Comparison of ENCODE assay signal across 9 cellular contexts in genomic region chr2:73690372-73691088, GRCh38. TPM values are rescaled to one million over a fixed set of nuclear protein-coding genes. Genes with fewer than 3 reads are reported as not detected.
A peak's percentile ranks its signal among the peaks of the same experiment; 100 is the strongest.
DNase-seq lines count a peak whose midpoint lies in the region; ATAC-seq and TF ChIP-seq lines count a peak whose summit lies in the region.
"Not testable (repeated sequence)": the region's sequence is repeated elsewhere in the genome, so short reads cannot be mapped to it uniquely, and the experiment has no call there.
"Had no signal": no experiment of that assay in that cellular context is flagged by ENCODE, and none has a peak within 500 bp of the region (broad histone marks: within the 10 kb centered on the region; RNA-seq: fewer than 3 reads in every experiment).

No MANE protein-coding gene starts in this region.

- H3K9me3 Mint-ChIP-seq in T-cell: peaks cover 4 to 13% (median 9%) of the 10 kb centered on the region in 3 donors

- H3K4me1 ChIP-seq in left ventricle myocardium inferior: not testable (repeated sequence)
- peaks cover 8 to 17% of the 10 kb centered on the region in 2 experiments for H3K4me1 ChIP-seq in neutrophil (ENCODE audit: control insufficient read depth in 1 of 2, insufficient read depth in 1 of 2, low read depth in 1 of 2, low read length in 1 of 2)

- H3K27me3 ChIP-seq in left ventricle myocardium inferior (ENCODE audit: low read depth); neutrophil: not testable (repeated sequence)

- not testable (repeated sequence) for H3K4me3 ChIP-seq in GM12875 (ENCODE audit: low read depth, low read length); left ventricle myocardium inferior; neutrophil (ENCODE audit: low read depth in 1 of 2, low read length in 1 of 2)

- ATAC-seq in HG02798 (IDR thresholded peaks at IDR 0.05; ENCODE audit: poor library complexity, unreplicated experiment): peak; percentile 88
- ATAC-seq in T-cell (replicated peaks in 1 of 4): peak in 3 of 4 experiments; percentile 42 to 67 (median 63)

- not testable (repeated sequence) for H3K4me1 Mint-ChIP-seq in T-cell

- POLR2A ChIA-PET in T-cell (lab: Charles Lee): not testable (repeated sequence)

- H3K27me3 Mint-ChIP-seq in T-cell: not testable (repeated sequence)

- H3K27ac ChIP-seq in 22Rv1; left ventricle myocardium inferior (replicated peaks); neutrophil: not testable (repeated sequence)

- H3K36me3 ChIP-seq in left ventricle myocardium inferior, neutrophil: not testable (repeated sequence)

- CTCF ChIA-PET in T-cell (lab: Charles Lee): not testable (repeated sequence)

- H3K36me3 Mint-ChIP-seq in T-cell: not testable (repeated sequence)

- H3K9me3 ChIP-seq in left ventricle myocardium inferior (replicated peaks): peaks cover 12% of the 10 kb centered on the region
- H3K9me3 ChIP-seq in neutrophil: not testable (repeated sequence)

- intact Hi-C loops in left ventricle myocardium inferior (cut with micrococcal nuclease): not testable (repeated sequence)

- TF ChIP-seq CTCF in 22Rv1 (IDR thresholded peaks at IDR 0.05): peak; percentile 62
- TF ChIP-seq CTCF in GM12875 (IDR thresholded peaks at IDR 0.05; ENCODE audit: borderline replicate concordance, insufficient read depth, low read depth, low read length): peak; percentile 57
- TF ChIP-seq CTCF in left ventricle myocardium inferior (IDR thresholded peaks at IDR 0.05; ENCODE audit: borderline replicate concordance): peak; percentile 69
- TF ChIP-seq CTCF in neutrophil (IDR thresholded peaks at IDR 0.05): peak; percentile 32

- not testable (repeated sequence) for H3K4me3 Mint-ChIP-seq in T-cell

- not testable (repeated sequence) for H3K27ac Mint-ChIP-seq in T-cell

- DNase-seq in NCI-H146 (lab: John Stamatoyannopoulos, UW): peak; percentile 19
- peak in 13 of 34 experiments; percentile 2 to 19 (median 8) for DNase-seq in T-cell
- peak; percentile 22 for DNase-seq in astrocyte of the hippocampus (ENCODE audit: low read depth, low spot score)
- DNase-seq in left ventricle myocardium inferior: not testable (repeated sequence)

RNA-seq across cellular contexts. Expression of gene TPRKB, which starts 46.6 kb away (rescaled TPM):
- 10 to 100 TPM; 17.2 to 23.5 (median 20.1) TPM for total RNA-seq in T-cell
- total RNA-seq in left ventricle myocardium inferior: 30.6 TPM

RNA-seq across cellular contexts. Expression of gene NAT8, which starts 48.3 kb away (rescaled TPM):
- total RNA-seq in T-cell (not detected), left ventricle myocardium inferior (not detected)
- total RNA-seq: activated CD8-positive, alpha-beta memory T cell treated with anti-CD3 and anti-CD28 coated beads for 36 hours had no signal
